10 cellular contexts compared by ENCODE assay signal in the genomic region with DNA sequence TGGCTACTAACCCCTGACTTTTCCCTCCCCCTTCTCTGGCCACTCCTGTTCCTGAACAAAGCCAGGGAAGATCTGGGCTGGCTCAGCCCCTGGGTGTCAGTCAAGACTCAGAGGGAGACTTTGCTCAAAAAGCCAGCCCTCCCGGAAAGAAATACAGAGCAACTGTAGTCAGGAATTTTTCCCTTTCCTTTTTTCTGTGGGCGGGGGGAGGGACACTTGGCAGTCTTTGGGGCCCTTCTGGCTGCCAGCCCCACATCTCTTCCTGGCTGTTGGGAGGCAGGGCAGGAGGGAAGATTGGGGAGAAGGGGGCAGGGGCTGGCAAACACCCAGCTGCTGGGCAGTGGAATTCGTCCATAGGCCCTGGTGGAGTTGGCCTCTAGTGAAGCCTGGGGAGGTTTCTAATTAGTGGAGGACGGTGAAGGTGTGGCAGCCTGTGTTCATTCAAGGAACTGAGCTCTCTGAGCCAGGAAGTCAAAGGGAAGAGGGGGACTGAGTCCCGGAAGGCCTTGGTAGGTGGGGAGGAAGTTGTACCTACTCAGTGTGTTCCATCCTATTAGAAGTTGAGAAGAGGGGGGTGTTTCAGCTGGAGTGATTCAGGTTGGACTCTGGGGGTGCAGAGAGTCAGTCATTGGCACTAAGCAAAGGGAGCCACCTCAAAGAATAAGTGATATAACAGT. TPM values are rescaled to one million over a fixed set of nuclear protein-coding genes. Genes with fewer than 3 reads are reported as not detected.
A peak's percentile ranks its signal among the peaks of the same experiment; 100 is the strongest.
DNase-seq lines count a peak whose midpoint lies in the region; ATAC-seq and TF ChIP-seq lines count a peak whose summit lies in the region.
"Had no signal": no experiment of that assay in that cellular context is flagged by ENCODE, and none has a peak within 500 bp of the region (broad histone marks: within the 10 kb centered on the region; RNA-seq: fewer than 3 reads in every experiment).

No MANE protein-coding gene starts in this region.

- intact Hi-C loops in breast epithelium (cut with DNase I; ENCODE audit: low total_unique reads): no loop called here
- intact Hi-C loops in left colon (cut with DNase I, micrococcal nuclease): no loop called here
- intact Hi-C loops in head of caudate nucleus (cut with DNase I): no loop called here

- peaks cover 37% of the 10 kb centered on the region; the same call in 1 of the 2 replicates for H3K79me2 ChIP-seq in H9 (ENCODE audit: insufficient read depth, low read length)

- H3K27ac ChIP-seq in H9 (ENCODE audit: insufficient read length, low read depth, low read length) (no peak overlapping the region), breast epithelium (peak overlapping the region; percentile 41 to 69), stomach smooth muscle (ENCODE audit: low read length) (peak overlapping the region; percentile 24)

- peak overlapping the region in 1 of 2 experiments; percentile 34; a peak in 1 of 5 replicates for H3K4me3 Mint-ChIP-seq in H9
- no peak overlapping the region for H3K4me3 Mint-ChIP-seq in activated T-helper 17 cell treated with anti-CD3 and anti-CD28 coated beads, Interleukin-2, amount 50 U/mL, for 72 hours

- H3K36me3 ChIP-seq in breast epithelium: no peaks in the 10 kb centered on the region
- H3K36me3 ChIP-seq in stomach smooth muscle (ENCODE audit: control insufficient read depth in 2 of 2, insufficient read depth in 2 of 2, low read length in 2 of 2): peaks cover 0 to 8% of the 10 kb centered on the region in 2 donors
- H3K36me3 ChIP-seq: upper lobe of left lung had no signal

- peak; percentile 27 for ATAC-seq in left colon
- no peak for ATAC-seq in activated T-helper 17 cell treated with anti-CD3 and anti-CD28 coated beads, Interleukin-2, amount 50 U/mL, for 72 hours (replicated peaks)

- no peak overlapping the region for H2BK12ac ChIP-seq in H9 (ENCODE audit: insufficient read length, low read depth, low read length)

- no peak overlapping the region for H2AK5ac ChIP-seq in H9 (ENCODE audit: insufficient read length, low read length)

- no peak overlapping the region for H3T11ph ChIP-seq in H9 (ENCODE audit: low read length)

- H3K9me3 ChIP-seq in H9 (ENCODE audit: control insufficient read depth, low read depth, low read length) (no peaks in the 10 kb centered on the region), breast epithelium (no peaks in the 10 kb centered on the region), stomach smooth muscle (ENCODE audit: control insufficient read depth in 2 of 2, low read length in 2 of 2) (no peaks in the 10 kb centered on the region)
- H3K9me3 ChIP-seq: upper lobe of left lung had no signal

- H2BK5ac ChIP-seq in H9 (ENCODE audit: insufficient read length, low read length): no peak overlapping the region

- no peak overlapping the region for H3K23ac ChIP-seq in H9 (ENCODE audit: insufficient read length, low read depth, low read length)

- DNase-seq in H9: no peak
- DNase-seq in breast epithelium (ENCODE audit: low spot score in 2 of 2): no peak
- no peak for DNase-seq in left colon
- no peak for DNase-seq in head of caudate nucleus
- no peak for DNase-seq in GM19240 (ENCODE audit: insufficient read length, low spot score)
- DNase-seq in NCI-H524 (lab: John Stamatoyannopoulos, UW): no peak
- DNase-seq: NCI-H1092 treated with DMSO at 0.1 percent for 48 hours, upper lobe of left lung had no signal

- no peak overlapping the region for H3K4me2 ChIP-seq in H9 (ENCODE audit: insufficient read depth, insufficient read length, low read length)

- peak overlapping the region; percentile 72 to 83 (median 81) for H3K27ac Mint-ChIP-seq in H9
- H3K27ac Mint-ChIP-seq in activated T-helper 17 cell treated with anti-CD3 and anti-CD28 coated beads, Interleukin-2, amount 50 U/mL, for 72 hours: no peak overlapping the region

- TF ChIP-seq POLR2A in breast epithelium (IDR thresholded peaks at IDR 0.05): no peak

- H3K9ac ChIP-seq in H9 (ENCODE audit: extremely low read depth, insufficient read length, low read length) (no peak overlapping the region), stomach smooth muscle (ENCODE audit: low read length in 2 of 2) (no peak overlapping the region)

- no peak overlapping the region for H3K18ac ChIP-seq in H9 (ENCODE audit: insufficient read length, low read depth, low read length)

- no peak overlapping the region for H3K4ac ChIP-seq in H9 (ENCODE audit: low read depth, low read length)

- H4K8ac ChIP-seq in H9 (replicated peaks; ENCODE audit: insufficient read length, low read depth, low read length): no peak overlapping the region

- TF ChIP-seq CTCF in H9 (conservative IDR thresholded peaks at IDR 0.05): no peak
- TF ChIP-seq CTCF in breast epithelium (IDR thresholded peaks at IDR 0.05): no peak

- no peaks in the 10 kb centered on the region for H3K27me3 Mint-ChIP-seq in H9 (ENCODE audit: low read depth)
- peaks cover 7% of the 10 kb centered on the region for H3K27me3 Mint-ChIP-seq in activated T-helper 17 cell treated with anti-CD3 and anti-CD28 coated beads, Interleukin-2, amount 50 U/mL, for 72 hours

- no peak overlapping the region for H2BK120ac ChIP-seq in H9 (ENCODE audit: low read depth, low read length, poor library complexity, severe bottlenecking)

- H2AFZ ChIP-seq in H9 (ENCODE audit: low read length): no peak overlapping the region

- no peaks in the 10 kb centered on the region for H3K27me3 ChIP-seq in H9 (ENCODE audit: insufficient read depth, low read length)
- H3K27me3 ChIP-seq in breast epithelium: no peaks in the 10 kb centered on the region
- H3K27me3 ChIP-seq in stomach smooth muscle (ENCODE audit: control insufficient read depth in 1 of 2, insufficient read depth in 2 of 2, low read length in 2 of 2): no peaks in the 10 kb centered on the region
- H3K27me3 ChIP-seq: upper lobe of left lung had no signal

- H3K23me2 ChIP-seq in H9 (ENCODE audit: insufficient read length, low read depth, low read length, poor library complexity, severe bottlenecking): no peaks in the 10 kb centered on the region

- peaks cover 43 to 56% of the 10 kb centered on the region in 2 experiments for H3K4me1 Mint-ChIP-seq in H9
- H3K4me1 Mint-ChIP-seq in activated T-helper 17 cell treated with anti-CD3 and anti-CD28 coated beads, Interleukin-2, amount 50 U/mL, for 72 hours: no peaks in the 10 kb centered on the region

- no peak overlapping the region for H3K4me3 ChIP-seq in breast epithelium
- H3K4me3 ChIP-seq in stomach smooth muscle (ENCODE audit: low read length in 2 of 2): no peak overlapping the region
- H3K4me3 ChIP-seq: upper lobe of left lung had no signal

- no peaks in the 10 kb centered on the region for H4K20me1 ChIP-seq in H9 (ENCODE audit: control insufficient read depth, insufficient read depth, insufficient read length)

- H3K79me1 ChIP-seq in H9 (ENCODE audit: insufficient read depth, low read depth, low read length, poor library complexity, severe bottlenecking): no peaks in the 10 kb centered on the region

- H3K14ac ChIP-seq in H9 (ENCODE audit: insufficient read depth, low read length): no peak overlapping the region

- no CpG with 5 or more reads among the region's 5 CpGs for whole genome bisulfite sequencing in H9 (ENCODE audit: extremely low coverage, insufficient read length, low lambda C conversion rate)

- H3K56ac ChIP-seq in H9 (ENCODE audit: insufficient read length, low read depth, low read length): no peak overlapping the region

- H2BK15ac ChIP-seq in H9 (ENCODE audit: low read depth, low read length): no peak overlapping the region

- H4K91ac ChIP-seq in H9 (ENCODE audit: insufficient read length, low read depth, low read length): no peak overlapping the region

- H4K5ac ChIP-seq in H9 (ENCODE audit: insufficient read length, low read depth, low read length): no peak overlapping the region

- no peak overlapping the region for H2BK20ac ChIP-seq in H9 (ENCODE audit: low read depth, low read length, poor library complexity, severe bottlenecking)

- peaks cover 13% of the 10 kb centered on the region for H3K4me1 ChIP-seq in H9 (ENCODE audit: insufficient read depth, low read length)
- peaks cover 0 to 7% of the 10 kb centered on the region in 2 donors for H3K4me1 ChIP-seq in breast epithelium
- H3K4me1 ChIP-seq in stomach smooth muscle (ENCODE audit: control insufficient read depth, insufficient read depth, low read length): peaks cover 36% of the 10 kb centered on the region

- H3K36me3 Mint-ChIP-seq in H9 (ENCODE audit: insufficient read depth in 1 of 3, low read depth in 3 of 3): peaks cover 59 to 78% (median 73%) of the 10 kb centered on the region in 3 experiments
- no peaks in the 10 kb centered on the region for H3K36me3 Mint-ChIP-seq in activated T-helper 17 cell treated with anti-CD3 and anti-CD28 coated beads, Interleukin-2, amount 50 U/mL, for 72 hours (ENCODE audit: low read depth)

- peaks cover 0 to 5% of the 10 kb centered on the region in 2 experiments; a peak in 2 of 5 replicates for H3K9me3 Mint-ChIP-seq in H9
- no peaks in the 10 kb centered on the region for H3K9me3 Mint-ChIP-seq in activated T-helper 17 cell treated with anti-CD3 and anti-CD28 coated beads, Interleukin-2, amount 50 U/mL, for 72 hours

RNA-seq across cellular contexts. Expression of gene IGFBP2, which starts 10.9 kb away (rescaled TPM):
- total RNA-seq in H9 (2021) (363 and 366 TPM in 2 replicates), breast epithelium (100 to 1,000 TPM in 2 of 3 donors, 10 to 100 TPM in 1; 16.0 to 131 (median 115) TPM), left colon (100 to 1,000 TPM; 120 to 143 TPM)
- under 1 TPM in 1 of 2 donors, not detected in 1; 0.32 TPM for total RNA-seq in activated T-helper 17 cell treated with anti-CD3 and anti-CD28 coated beads, Interleukin-2, amount 50 U/mL, for 72 hours

RNA-seq across cellular contexts. Expression of gene IGFBP5, which starts 51.2 kb away (rescaled TPM):
- 0.61 and 0.90 TPM in 2 replicates for total RNA-seq in H9 (2021)
- 1,000 to 10,000 TPM in 1 of 3 donors, 100 to 1,000 TPM in 2; 161 to 1,107 (median 177) TPM for total RNA-seq in breast epithelium
- 100 to 1,000 TPM in 1 of 2 donors, 10 to 100 TPM in 1; 40.0 to 135 TPM for total RNA-seq in left colon
- not detected for total RNA-seq in activated T-helper 17 cell treated with anti-CD3 and anti-CD28 coated beads, Interleukin-2, amount 50 U/mL, for 72 hours

Comparison
In these comparisons a context has a peak if more than half of its experiments do, and no peak if none do; other contexts are left out.
1. RNA of gene IGFBP2, which starts 10.9 kb away (total RNA-seq): 363 to 366 TPM in H9, 120 to 143 TPM in left colon and 16.0 to 131 TPM in breast epithelium; 0.32 TPM in activated T-helper 17 cell treated with anti-CD3 and anti-CD28 coated beads, Interleukin-2, amount 50 U/mL, for 72 hours; every median in the first group is over 10 times any median in the second.
2. RNA of gene IGFBP5, which starts 51.2 kb away (total RNA-seq): 161 to 1,107 TPM in breast epithelium and 40.0 to 135 TPM in left colon; 0.61 to 0.90 TPM in H9 and not detected in activated T-helper 17 cell treated with anti-CD3 and anti-CD28 coated beads, Interleukin-2, amount 50 U/mL, for 72 hours; every median in the first group is over 10 times any median in the second.